18 cellular contexts compared by ENCODE assay signal in the genomic region with DNA sequence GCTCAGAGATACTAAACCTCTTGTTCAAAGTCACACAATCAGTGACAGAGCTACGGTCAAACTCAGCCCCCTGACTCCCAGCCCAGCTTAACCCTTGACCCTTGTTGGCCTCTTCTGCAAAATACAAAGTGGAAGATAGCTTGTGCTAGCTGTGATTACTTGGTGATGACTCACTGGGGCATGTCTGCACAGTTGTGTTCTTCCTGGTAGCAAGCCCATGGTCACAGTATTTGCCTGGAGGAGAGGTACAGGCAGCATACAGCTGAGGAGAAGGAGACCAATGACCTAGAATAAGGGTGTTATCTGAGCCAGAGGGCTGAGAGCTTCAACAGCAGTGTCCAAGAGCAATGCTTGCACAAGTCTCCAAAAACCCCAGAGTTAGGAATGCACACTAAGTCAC. TPM values are rescaled to one million over a fixed set of nuclear protein-coding genes. Genes with fewer than 3 reads are reported as not detected.
A peak's percentile ranks its signal among the peaks of the same experiment; 100 is the strongest.
DNase-seq lines count a peak whose midpoint lies in the region; TF ChIP-seq lines count a peak whose summit lies in the region.
"Had no signal": no experiment of that assay in that cellular context is flagged by ENCODE, and none has a peak within 500 bp of the region (broad histone marks: within the 10 kb centered on the region; RNA-seq: fewer than 3 reads in every experiment).

No MANE protein-coding gene starts in this region.

- peak overlapping the region; percentile 47 for H2AFZ ChIP-seq in osteoblast (ENCODE audit: low read length)

- H3K36me3 ChIP-seq in osteoblast (ENCODE audit: insufficient read depth, low read length): no peaks in the 10 kb centered on the region
- H3K36me3 ChIP-seq in spleen: no peaks in the 10 kb centered on the region
- H3K36me3 ChIP-seq: upper lobe of left lung had no signal

- TF ChIP-seq POLR2A in spleen (IDR thresholded peaks at IDR 0.05): no peak

- no peaks in the 10 kb centered on the region for H3K79me2 ChIP-seq in osteoblast (ENCODE audit: insufficient read depth, low read length)

- H3K4me3 ChIP-seq in osteoblast (ENCODE audit: insufficient read depth, low read length) (no peak overlapping the region), spleen (no peak overlapping the region)
- H3K4me3 ChIP-seq: upper lobe of left lung had no signal

- no peak overlapping the region for H3K4me2 ChIP-seq in osteoblast (ENCODE audit: insufficient read depth, low read length)

- TF ChIP-seq CTCF in RWPE1 (conservative IDR thresholded peaks at IDR 0.05; ENCODE audit: low read depth) (no peak), osteoblast (IDR thresholded peaks at IDR 0.05; ENCODE audit: extremely low read depth, low read depth, low read length) (no peak), spleen (IDR thresholded peaks at IDR 0.05 in 8 of 11, conservative IDR thresholded peaks at IDR 0.05 in 3 of 11) (no peak)

- H3K27me3 ChIP-seq in osteoblast (ENCODE audit: insufficient read depth, low read length): no peaks in the 10 kb centered on the region
- H3K27me3 ChIP-seq in spleen (replicated peaks in 1 of 7): peaks cover 0 to 44% (median 7%) of the 10 kb centered on the region in 7 donors

- no peaks in the 10 kb centered on the region for H4K20me1 ChIP-seq in osteoblast (ENCODE audit: insufficient read depth, low read length)

- DNase-seq in ELR (ENCODE audit: low read depth): peak; percentile 62
- peak; percentile 83 for DNase-seq in RWPE1 (ENCODE audit: low spot score)
- peak; percentile 52 for DNase-seq in fibroblast of peridontal ligament (ENCODE audit: extremely low read depth)
- peak; percentile 93 for DNase-seq in osteoblast (ENCODE audit: insufficient read length, low spot score, missing footprints)
- DNase-seq in GF-D8 (lab: John Stamatoyannopoulos, UW): no peak
- no peak for DNase-seq in NCI-H2196 (lab: John Stamatoyannopoulos, UW; ENCODE audit: unreplicated experiment)
- DNase-seq in spleen: no peak
- DNase-seq in SHP77 (lab: John Stamatoyannopoulos, UW): no peak
- DNase-seq: activated CD4-positive, alpha-beta T cell treated with anti-CD3 and anti-CD28 coated beads, Interleukin-2, amount 50 U/mL, for 48 hours; effector CD8-positive, alpha-beta T cell; glutamatergic neuron; KBM-7; naive B cell; NCI-H187; NCI-H69; Right ventricle myocardium superior; upper lobe of left lung had no signal

- peak overlapping the region; percentile 82 for H3K27ac ChIP-seq in RWPE1
- H3K27ac ChIP-seq in osteoblast (ENCODE audit: low read depth, low read length): no peak overlapping the region
- H3K27ac ChIP-seq in spleen: no peak overlapping the region
- H3K27ac ChIP-seq: upper lobe of left lung had no signal

- CTCF ChIA-PET in RWPE1 (lab: Yijun Ruan, JAX): interaction anchor here (1.2 kb wide), 1 partner anchor 39 kb away, joined by 3 read pairs; no protein-coding TSS in a partner anchor

- no peaks in the 10 kb centered on the region for H3K9me3 ChIP-seq in osteoblast (ENCODE audit: low read depth, low read length)
- H3K9me3 ChIP-seq in spleen: no peaks in the 10 kb centered on the region
- H3K9me3 ChIP-seq: upper lobe of left lung had no signal

- H3K4me1 ChIP-seq in osteoblast (ENCODE audit: insufficient read depth, low read length): peaks cover 12% of the 10 kb centered on the region
- peaks cover 0 to 7% (median 5%) of the 10 kb centered on the region in 6 donors for H3K4me1 ChIP-seq in spleen

- intact Hi-C loops in spleen (cut with DNase I; ENCODE audit: low total_unique reads): no loop called here

- 70 to 95% (median 80%) methylated on average over 1 of the region's 1 CpG for WGBS in spleen, 5 donors

- POLR2A ChIA-PET in RWPE1 (lab: Yijun Ruan, JAX; ENCODE audit: low non-redundant PET): no interaction called here

RNA-seq across cellular contexts. Expression of a gene that starts 5.7 kb away (rescaled TPM):
- 10.0 and 10.9 TPM in 2 replicates for total RNA-seq in osteoblast
- total RNA-seq in spleen: 10 to 100 TPM in 4 of 7 donors, 1 to 10 TPM in 3; 5.6 to 16.5 (median 11.0) TPM
- 1 to 10 TPM; 1.5 to 3.6 (median 1.8) TPM for polyA plus RNA-seq in spleen
- polyA plus RNA-seq: CD14-positive monocyte had no signal

Comparison
In these comparisons a context has a peak if more than half of its experiments do, and no peak if none do; other contexts are left out.
1. DNase-seq: peak in ELR (single experiment), RWPE1 (single experiment), fibroblast of peridontal ligament (single experiment) and osteoblast (single experiment); none in GF-D8 (single experiment), NCI-H2196 (single experiment), spleen (single experiment) and SHP77 (0 of 2).